ENCODE assay signal across 8 cellular contexts in the genomic region with DNA sequence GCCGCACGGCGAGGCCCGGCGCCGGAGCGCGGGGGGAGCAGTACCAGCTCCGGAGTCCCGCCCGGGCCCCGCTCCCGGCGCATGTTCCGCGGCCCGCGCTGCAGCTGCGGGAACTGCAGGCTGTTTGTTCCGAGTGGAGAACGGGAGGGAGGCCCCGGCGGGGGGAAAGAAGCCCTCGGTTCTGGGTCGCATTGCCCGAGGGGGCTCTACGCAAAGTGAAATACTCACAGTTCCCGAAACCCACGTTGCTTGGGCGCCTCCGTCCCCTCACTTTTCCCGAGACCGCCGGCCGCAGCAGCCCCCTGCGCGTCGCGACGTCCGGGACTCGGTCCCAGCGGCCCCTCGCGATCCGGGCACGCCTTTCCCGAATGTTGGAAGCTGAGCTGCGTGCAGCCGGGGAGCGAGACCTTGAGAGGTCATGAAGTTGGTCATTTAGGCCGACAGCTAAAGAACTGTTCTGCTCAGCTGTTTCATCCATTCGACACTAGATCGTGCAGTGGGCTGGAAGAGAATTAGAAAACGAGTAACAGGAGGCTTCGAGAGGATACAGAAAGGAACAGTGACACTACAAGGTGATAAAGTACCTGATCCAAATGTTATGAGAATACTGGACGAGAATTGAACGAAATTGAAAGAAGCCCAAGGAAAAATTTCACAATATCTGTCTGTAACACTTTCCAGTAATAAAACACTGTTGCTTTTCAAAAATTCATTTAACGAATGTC. TPM values are rescaled to one million over a fixed set of nuclear protein-coding genes. Genes with fewer than 3 reads are reported as not detected.
DNase-seq lines count a peak whose midpoint lies in the region; ATAC-seq and TF ChIP-seq lines count a peak whose summit lies in the region.

No MANE protein-coding gene starts in this region.

- H3K4me1 ChIP-seq in HUES64 (ENCODE audit: insufficient read depth, low read length): peaks cover 28% of the 10 kb centered on the region
- H3K4me1 ChIP-seq in neural progenitor cell: peaks cover 37% of the 10 kb centered on the region

- H3K27me3 ChIP-seq in HUES64 (ENCODE audit: insufficient read depth, low read length): peaks cover 18% of the 10 kb centered on the region
- peaks cover 21% of the 10 kb centered on the region for H3K27me3 ChIP-seq in neural progenitor cell

- TF ChIP-seq CTCF in WTC11 (IDR thresholded peaks at IDR 0.05): no peak
- no peak for TF ChIP-seq CTCF in neural progenitor cell (IDR thresholded peaks at IDR 0.05)

- peak overlapping the region; percentile 94 for H2AFZ ChIP-seq in neural progenitor cell (replicated peaks)

- POLR2A ChIA-PET in WTC11 (lab: Charles Lee): interaction anchor here (0.5 to 1.2 kb wide), 10 partner anchors 8 to 1849 kb away, joined by 3 to 4 read pairs (median 3); a partner anchor contains a TSS

- H3K4me2 ChIP-seq in neural progenitor cell: peak overlapping the region; percentile 85

- peaks cover 44% of the 10 kb centered on the region for H3K79me2 ChIP-seq in neural progenitor cell (ENCODE audit: low read depth)

- H3K27ac ChIP-seq in HUES64 (ENCODE audit: low read depth, low read length) (peak overlapping the region; percentile 83), neural progenitor cell (no peak overlapping the region)

- ATAC-seq in GM18907 (IDR thresholded peaks at IDR 0.05; ENCODE audit: unreplicated experiment) (peak; percentile 40), WTC11 (peak; percentile 7)

- H3F3A ChIP-seq in neural progenitor cell (ENCODE audit: low read depth): peaks cover 40% of the 10 kb centered on the region

- H3K4me1 Mint-ChIP-seq in WTC11 (peaks cover 32% of the 10 kb centered on the region), neural progenitor cell (peaks cover 34% of the 10 kb centered on the region)

- CTCF ChIA-PET in WTC11 (lab: Charles Lee): interaction anchor here (0.9 to 3.2 kb wide), 14 partner anchors 9 to 299 kb away, joined by 3 to 19 read pairs (median 4); no protein-coding TSS in a partner anchor

- 6% methylated on average over 59 of the region's 59 CpGs for whole genome bisulfite sequencing in HUES64

- H3K36me3 ChIP-seq in HUES64 (ENCODE audit: insufficient read depth, low read length) (no peaks in the 10 kb centered on the region), neural progenitor cell (no peaks in the 10 kb centered on the region)

- peak overlapping the region; percentile 98 for H3K9ac ChIP-seq in HUES64 (ENCODE audit: low read depth, low read length)
- H3K9ac ChIP-seq in neural progenitor cell: peak overlapping the region; percentile 38

- DNase-seq in COLO668 (lab: John Stamatoyannopoulos, UW; ENCODE audit: unreplicated experiment) (peak; percentile 62), WTC11 (ENCODE audit: low spot score) (peak; percentile 66), fibroblast of peridontal ligament (ENCODE audit: extremely low read depth) (peak; percentile 21), neural progenitor cell (ENCODE audit: low spot score) (peak; percentile 57), GM19238 (ENCODE audit: insufficient read length, low spot score) (no peak), activated gamma-delta T cell treated with Interleukin-2 at 50 U/mL for 16 hours (no peak)

- H3K9me3 ChIP-seq in HUES64 (ENCODE audit: insufficient read depth, low read depth, low read length): no peaks in the 10 kb centered on the region
- no peaks in the 10 kb centered on the region for H3K9me3 ChIP-seq in neural progenitor cell (ENCODE audit: low read depth)

- H3K9me3 Mint-ChIP-seq in WTC11 (no peaks in the 10 kb centered on the region; the same call in 1 of the 2 replicates), neural progenitor cell (no peaks in the 10 kb centered on the region)

- H4K20me1 ChIP-seq in neural progenitor cell (ENCODE audit: low read depth): peaks cover 5% of the 10 kb centered on the region

- peak overlapping the region; percentile 30; the same call in 1 of the 2 replicates for H3K27ac Mint-ChIP-seq in WTC11
- H3K27ac Mint-ChIP-seq in neural progenitor cell: peak overlapping the region; percentile 95

- H3K27me3 Mint-ChIP-seq in WTC11 (ENCODE audit: low read depth) (peaks cover 22% of the 10 kb centered on the region), neural progenitor cell (ENCODE audit: insufficient read depth, low read depth) (peaks cover 7% of the 10 kb centered on the region)

- H3K36me3 Mint-ChIP-seq in WTC11 (no peaks in the 10 kb centered on the region), neural progenitor cell (peaks cover 1% of the 10 kb centered on the region)

- H3K4me3 ChIP-seq in HUES64 (ENCODE audit: low read length) (peak overlapping the region; percentile 97), neural progenitor cell (peak overlapping the region; percentile 100)

- H3K4me3 Mint-ChIP-seq in WTC11 (peak overlapping the region; percentile 76), neural progenitor cell (peak overlapping the region; percentile 87)

TF ChIP-seq in WTC11, 78 proteins besides CTCF, POLR2A, EP300 and RAD21 (continues in another document):
- TF ChIP-seq CREM (CRISPR knock-in tag; IDR thresholded peaks at IDR 0.05) (0 out of 2 replicates have a peak, but pooled peaks have one; percentile 12), NR3C1 (CRISPR knock-in tag; conservative IDR thresholded peaks at IDR 0.05; ENCODE audit: low read depth) (no peak), ZNF416 (CRISPR knock-in tag; IDR thresholded peaks at IDR 0.05) (no peak)
- TF ChIP-seq, protein P1, sequence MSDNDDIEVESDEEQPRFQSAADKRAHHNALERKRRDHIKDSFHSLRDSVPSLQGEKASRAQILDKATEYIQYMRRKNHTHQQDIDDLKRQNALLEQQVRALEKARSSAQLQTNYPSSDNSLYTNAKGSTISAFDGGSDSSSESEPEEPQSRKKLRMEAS (CRISPR knock-in tag; IDR thresholded peaks at IDR 0.05): 0 out of 2 replicates have a peak, but pooled peaks have one; percentile 36
- TF ChIP-seq, protein P2, sequence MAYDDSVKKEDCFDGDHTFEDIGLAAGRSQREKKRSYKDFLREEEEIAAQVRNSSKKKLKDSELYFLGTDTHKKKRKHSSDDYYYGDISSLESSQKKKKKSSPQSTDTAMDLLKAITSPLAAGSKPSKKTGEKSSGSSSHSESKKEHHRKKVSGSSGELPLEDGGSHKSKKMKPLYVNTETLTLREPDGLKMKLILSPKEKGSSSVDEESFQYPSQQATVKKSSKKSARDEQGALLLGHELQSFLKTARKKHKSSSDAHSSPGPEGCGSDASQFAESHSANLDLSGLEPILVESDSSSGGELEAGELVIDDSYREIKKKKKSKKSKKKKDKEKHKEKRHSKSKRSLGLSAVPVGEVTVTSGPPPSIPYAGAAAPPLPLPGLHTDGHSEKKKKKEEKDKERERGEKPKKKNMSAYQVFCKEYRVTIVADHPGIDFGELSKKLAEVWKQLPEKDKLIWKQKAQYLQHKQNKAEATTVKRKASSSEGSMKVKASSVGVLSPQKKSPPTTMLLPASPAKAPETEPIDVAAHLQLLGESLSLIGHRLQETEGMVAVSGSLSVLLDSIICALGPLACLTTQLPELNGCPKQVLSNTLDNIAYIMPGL (CRISPR knock-in tag; IDR thresholded peaks at IDR 0.05): 0 out of 2 replicates have a peak, but pooled peaks have one; percentile 40
- TF ChIP-seq, protein P3, sequence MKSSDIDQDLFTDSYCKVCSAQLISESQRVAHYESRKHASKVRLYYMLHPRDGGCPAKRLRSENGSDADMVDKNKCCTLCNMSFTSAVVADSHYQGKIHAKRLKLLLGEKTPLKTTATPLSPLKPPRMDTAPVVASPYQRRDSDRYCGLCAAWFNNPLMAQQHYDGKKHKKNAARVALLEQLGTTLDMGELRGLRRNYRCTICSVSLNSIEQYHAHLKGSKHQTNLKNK (CRISPR knock-in tag; IDR thresholded peaks at IDR 0.05): no peak
- TF ChIP-seq, protein P4, sequence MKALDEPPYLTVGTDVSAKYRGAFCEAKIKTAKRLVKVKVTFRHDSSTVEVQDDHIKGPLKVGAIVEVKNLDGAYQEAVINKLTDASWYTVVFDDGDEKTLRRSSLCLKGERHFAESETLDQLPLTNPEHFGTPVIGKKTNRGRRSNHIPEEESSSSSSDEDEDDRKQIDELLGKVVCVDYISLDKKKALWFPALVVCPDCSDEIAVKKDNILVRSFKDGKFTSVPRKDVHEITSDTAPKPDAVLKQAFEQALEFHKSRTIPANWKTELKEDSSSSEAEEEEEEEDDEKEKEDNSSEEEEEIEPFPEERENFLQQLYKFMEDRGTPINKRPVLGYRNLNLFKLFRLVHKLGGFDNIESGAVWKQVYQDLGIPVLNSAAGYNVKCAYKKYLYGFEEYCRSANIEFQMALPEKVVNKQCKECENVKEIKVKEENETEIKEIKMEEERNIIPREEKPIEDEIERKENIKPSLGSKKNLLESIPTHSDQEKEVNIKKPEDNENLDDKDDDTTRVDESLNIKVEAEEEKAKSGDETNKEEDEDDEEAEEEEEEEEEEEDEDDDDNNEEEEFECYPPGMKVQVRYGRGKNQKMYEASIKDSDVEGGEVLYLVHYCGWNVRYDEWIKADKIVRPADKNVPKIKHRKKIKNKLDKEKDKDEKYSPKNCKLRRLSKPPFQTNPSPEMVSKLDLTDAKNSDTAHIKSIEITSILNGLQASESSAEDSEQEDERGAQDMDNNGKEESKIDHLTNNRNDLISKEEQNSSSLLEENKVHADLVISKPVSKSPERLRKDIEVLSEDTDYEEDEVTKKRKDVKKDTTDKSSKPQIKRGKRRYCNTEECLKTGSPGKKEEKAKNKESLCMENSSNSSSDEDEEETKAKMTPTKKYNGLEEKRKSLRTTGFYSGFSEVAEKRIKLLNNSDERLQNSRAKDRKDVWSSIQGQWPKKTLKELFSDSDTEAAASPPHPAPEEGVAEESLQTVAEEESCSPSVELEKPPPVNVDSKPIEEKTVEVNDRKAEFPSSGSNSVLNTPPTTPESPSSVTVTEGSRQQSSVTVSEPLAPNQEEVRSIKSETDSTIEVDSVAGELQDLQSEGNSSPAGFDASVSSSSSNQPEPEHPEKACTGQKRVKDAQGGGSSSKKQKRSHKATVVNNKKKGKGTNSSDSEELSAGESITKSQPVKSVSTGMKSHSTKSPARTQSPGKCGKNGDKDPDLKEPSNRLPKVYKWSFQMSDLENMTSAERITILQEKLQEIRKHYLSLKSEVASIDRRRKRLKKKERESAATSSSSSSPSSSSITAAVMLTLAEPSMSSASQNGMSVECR (CRISPR knock-in tag; IDR thresholded peaks at IDR 0.05; ENCODE audit: borderline replicate concordance): no peak; the same call in 1 of the 2 replicates
- TF ChIP-seq, protein P5, sequence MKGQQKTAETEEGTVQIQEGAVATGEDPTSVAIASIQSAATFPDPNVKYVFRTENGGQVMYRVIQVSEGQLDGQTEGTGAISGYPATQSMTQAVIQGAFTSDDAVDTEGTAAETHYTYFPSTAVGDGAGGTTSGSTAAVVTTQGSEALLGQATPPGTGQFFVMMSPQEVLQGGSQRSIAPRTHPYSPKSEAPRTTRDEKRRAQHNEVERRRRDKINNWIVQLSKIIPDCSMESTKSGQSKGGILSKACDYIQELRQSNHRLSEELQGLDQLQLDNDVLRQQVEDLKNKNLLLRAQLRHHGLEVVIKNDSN (CRISPR knock-in tag; IDR thresholded peaks at IDR 0.05): peak; percentile 7; the same call in 1 of the 2 replicates

RNA-seq across cellular contexts. Expression of a gene that starts 0.6 kb away (rescaled TPM):
- polyA plus RNA-seq in HUES64 (2013, experiment 1 of 2): 10.8 TPM
- 12.7 TPM for polyA plus RNA-seq in HUES64 (2013, experiment 2 of 2)
- 10.4 to 15.7 TPM (median 10.7 TPM) in 3 replicates for total RNA-seq in WTC11 (2021)
- 20.8 and 34.4 TPM in 2 replicates for total RNA-seq in neural progenitor cell (ENCODE audit: low replicate concordance)

Comparison
In these comparisons a context has a peak if more than half of its experiments do, and no peak if none do; other contexts are left out.
1. DNase-seq: peak in COLO668 (single experiment), WTC11 (single experiment), fibroblast of peridontal ligament (single experiment) and neural progenitor cell (single experiment); none in GM19238 (single experiment) and activated gamma-delta T cell treated with Interleukin-2 at 50 U/mL for 16 hours (single experiment).